In the genomic region with DNA sequence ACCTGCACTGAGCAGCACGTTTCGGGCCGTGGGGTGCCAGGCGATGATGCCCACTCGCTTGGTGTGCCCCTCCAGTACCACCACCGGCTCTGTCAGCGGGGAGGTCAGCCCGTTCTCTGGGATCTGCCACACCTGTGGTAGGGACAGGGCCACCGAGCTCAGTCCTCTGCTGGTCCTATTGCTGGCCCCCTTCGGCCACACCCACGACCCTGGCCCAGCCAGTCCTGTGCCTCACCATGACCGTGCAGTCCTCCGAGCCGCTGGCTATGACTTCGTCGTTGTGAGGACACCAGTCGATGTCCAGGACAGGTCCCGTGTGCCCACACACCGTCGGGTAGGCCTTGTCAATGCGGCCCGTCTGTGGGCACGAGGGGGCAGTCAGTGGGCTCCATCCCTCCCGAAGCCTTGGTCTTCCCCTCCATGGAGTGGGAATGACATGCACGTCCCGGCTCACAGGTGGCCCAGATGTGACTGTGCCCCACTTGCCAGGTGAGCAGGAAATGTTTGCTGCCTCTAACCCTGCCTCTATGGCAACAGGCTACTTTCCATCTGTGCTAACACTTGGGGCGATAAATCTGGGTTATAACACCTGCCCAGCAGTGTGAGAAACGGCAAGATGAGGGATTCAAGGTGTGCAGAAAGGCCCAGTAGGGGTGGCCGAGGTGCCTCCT, we compare ENCODE assay signal across 10 cellular contexts. TPM values are rescaled to one million over a fixed set of nuclear protein-coding genes. Genes with fewer than 3 reads are reported as not detected.
DNase-seq lines count a peak whose midpoint lies in the region; ATAC-seq and TF ChIP-seq lines count a peak whose summit lies in the region.
"Had no signal": no experiment of that assay in that cellular context is flagged by ENCODE, and none has a peak within 500 bp of the region (broad histone marks: within the 10 kb centered on the region; RNA-seq: fewer than 3 reads in every experiment).

No MANE protein-coding gene starts in this region.

- H3K9me3 ChIP-seq in lower lobe of right lung = no peaks in the 10 kb centered on the region

- no peak for TF ChIP-seq CTCF in lower lobe of right lung (IDR thresholded peaks at IDR 0.05)

- H3K4me1 Mint-ChIP-seq in stimulated activated naive CD8-positive, alpha-beta T cell treated with anti-CD3 and anti-CD28 coated beads, Interleukin-15, Interleukin-2, amounts not matched to agents 100 ng/mL and 50 ng/mL, for 24 hours (ENCODE audit: low read depth) = peaks cover 71% of the 10 kb centered on the region

- intact Hi-C loops in lower lobe of right lung (cut with DNase I) = no loop called here

- H3K36me3 Mint-ChIP-seq in stimulated activated naive CD8-positive, alpha-beta T cell treated with anti-CD3 and anti-CD28 coated beads, Interleukin-15, Interleukin-2, amounts not matched to agents 100 ng/mL and 50 ng/mL, for 24 hours (ENCODE audit: low read depth) = peaks cover 6% of the 10 kb centered on the region
- H3K36me3 Mint-ChIP-seq in activated naive CD4-positive, alpha-beta T cell treated with anti-CD3 and anti-CD28 coated beads, Interleukin-2, amount 50 U/mL, for 72 hours = peaks cover 28 to 30% of the 10 kb centered on the region in 2 donors

- peak overlapping the region; percentile 93 for H3K27ac ChIP-seq in lower lobe of right lung

- peak overlapping the region; percentile 60 for H3K4me3 Mint-ChIP-seq in stimulated activated naive CD8-positive, alpha-beta T cell treated with anti-CD3 and anti-CD28 coated beads, Interleukin-15, Interleukin-2, amounts not matched to agents 100 ng/mL and 50 ng/mL, for 24 hours

- H3K4me3 ChIP-seq in lower lobe of right lung = peak overlapping the region; percentile 82
- H3K4me3 ChIP-seq in H7 (ENCODE audit: insufficient read depth, low read depth, low read length) = no peak overlapping the region; the same call in 1 of the 2 replicates

- no peak for DNase-seq in stimulated activated naive CD8-positive, alpha-beta T cell treated with anti-CD3 and anti-CD28 coated beads, Interleukin-15, Interleukin-2, amounts not matched to agents 100 U/mL and 50 U/mL, for 24 hours
- no peak for DNase-seq in activated naive CD4-positive, alpha-beta T cell treated with anti-CD3 and anti-CD28 coated beads, Interleukin-2, amount 50 U/mL, for 72 hours (ENCODE audit: low spot score in 2 of 2)
- DNase-seq in lower lobe of right lung (no peak), H7 (no peak), NCI-H2029 (lab: John Stamatoyannopoulos, UW) (no peak)
- DNase-seq in effector CD8-positive, alpha-beta T cell (lab: John Stamatoyannopoulos, UW) = no peak
- DNase-seq: DMS 273 treated with DMSO at 0.1 percent for 48 hours, KG1 had no signal

- no peak for ATAC-seq in stimulated activated naive CD8-positive, alpha-beta T cell treated with anti-CD3 and anti-CD28 coated beads, Interleukin-15, Interleukin-2, amounts not matched to agents 100 U/mL and 50 U/mL, for 24 hours
- ATAC-seq in activated naive CD4-positive, alpha-beta T cell treated with anti-CD3 and anti-CD28 coated beads, Interleukin-2, amount 50 U/mL, for 72 hours = no peak
- ATAC-seq in lower lobe of right lung (no peak), GM19463 (IDR thresholded peaks at IDR 0.05; ENCODE audit: unreplicated experiment) (no peak)

- H3K27me3 Mint-ChIP-seq in stimulated activated naive CD8-positive, alpha-beta T cell treated with anti-CD3 and anti-CD28 coated beads, Interleukin-15, Interleukin-2, amounts not matched to agents 100 ng/mL and 50 ng/mL, for 24 hours = no peaks in the 10 kb centered on the region

- H3K27me3 ChIP-seq in lower lobe of right lung (ENCODE audit: low read depth) = no peaks in the 10 kb centered on the region
- H3K27me3 ChIP-seq in H7 (ENCODE audit: control insufficient read depth, insufficient read depth, low read length) = no peaks in the 10 kb centered on the region

- H3K36me3 ChIP-seq in lower lobe of right lung (peaks cover 52% of the 10 kb centered on the region), H7 (replicated peaks; ENCODE audit: control insufficient read depth, insufficient read depth, low read length) (peaks cover 10% of the 10 kb centered on the region)

- H3K27ac Mint-ChIP-seq in stimulated activated naive CD8-positive, alpha-beta T cell treated with anti-CD3 and anti-CD28 coated beads, Interleukin-15, Interleukin-2, amounts not matched to agents 100 ng/mL and 50 ng/mL, for 24 hours = no peak overlapping the region
- H3K27ac Mint-ChIP-seq in activated naive CD4-positive, alpha-beta T cell treated with anti-CD3 and anti-CD28 coated beads, Interleukin-2, amount 50 U/mL, for 72 hours = peak overlapping the region; percentile 65 to 90

- H3K4me1 ChIP-seq in lower lobe of right lung = peaks cover 49% of the 10 kb centered on the region

- H3K9me3 Mint-ChIP-seq in stimulated activated naive CD8-positive, alpha-beta T cell treated with anti-CD3 and anti-CD28 coated beads, Interleukin-15, Interleukin-2, amounts not matched to agents 100 ng/mL and 50 ng/mL, for 24 hours = no peaks in the 10 kb centered on the region
- H3K9me3 Mint-ChIP-seq in activated naive CD4-positive, alpha-beta T cell treated with anti-CD3 and anti-CD28 coated beads, Interleukin-2, amount 50 U/mL, for 72 hours = no peaks in the 10 kb centered on the region

RNA-seq across cellular contexts. Expression of a gene that starts 1.4 kb away (rescaled TPM):
- 100 to 1,000 TPM; 293 to 428 TPM for total RNA-seq in activated naive CD4-positive, alpha-beta T cell treated with anti-CD3 and anti-CD28 coated beads, Interleukin-2, amount 50 U/mL, for 72 hours
- 150 TPM for total RNA-seq in lower lobe of right lung
- 116 and 134 TPM in 2 replicates for total RNA-seq in H7 (2014; rRNA removed; shearing (Covaris generic))

RNA-seq across cellular contexts. Expression of a gene that starts 4.4 kb away (rescaled TPM):
- total RNA-seq in activated naive CD4-positive, alpha-beta T cell treated with anti-CD3 and anti-CD28 coated beads, Interleukin-2, amount 50 U/mL, for 72 hours = 100 to 1,000 TPM in 1 of 2 donors, 10 to 100 TPM in 1; 65.2 to 131 TPM
- total RNA-seq in lower lobe of right lung = 15.7 TPM
- total RNA-seq in H7 (2014; rRNA removed; shearing (Covaris generic)) = 0.74 and 2.6 TPM in 2 replicates

RNA-seq across cellular contexts. Expression of a gene that starts 10.7 kb away (rescaled TPM):
- total RNA-seq in activated naive CD4-positive, alpha-beta T cell treated with anti-CD3 and anti-CD28 coated beads, Interleukin-2, amount 50 U/mL, for 72 hours = not detected
- not detected for total RNA-seq in lower lobe of right lung
- not detected in 2 replicates for total RNA-seq in H7 (2014; rRNA removed; shearing (Covaris generic))

RNA-seq across cellular contexts. Expression of a gene that starts 13.3 kb away (rescaled TPM):
- 1 to 10 TPM; 1.7 to 2.8 TPM for total RNA-seq in activated naive CD4-positive, alpha-beta T cell treated with anti-CD3 and anti-CD28 coated beads, Interleukin-2, amount 50 U/mL, for 72 hours
- 4.0 TPM for total RNA-seq in lower lobe of right lung
- total RNA-seq in H7 (2014; rRNA removed; shearing (Covaris generic)) = not detected in 2 replicates

RNA-seq across cellular contexts. Expression of a gene that starts 13.6 kb away (rescaled TPM):
- 10 to 100 TPM; 64.3 to 68.8 TPM for total RNA-seq in activated naive CD4-positive, alpha-beta T cell treated with anti-CD3 and anti-CD28 coated beads, Interleukin-2, amount 50 U/mL, for 72 hours
- total RNA-seq in lower lobe of right lung = 42.1 TPM
- total RNA-seq in H7 (2014; rRNA removed; shearing (Covaris generic)) = 88.9 and 90.2 TPM in 2 replicates
